In genomic region chr13:25232937-25233515, GRCh38 we compare ENCODE assay signal across 9 cellular contexts. TPM values are rescaled to one million over a fixed set of nuclear protein-coding genes. Genes with fewer than 3 reads are reported as not detected.
DNase-seq lines count a peak whose midpoint lies in the region; ATAC-seq, FAIRE-seq and TF ChIP-seq lines count a peak whose summit lies in the region.
"Had no signal": no experiment of that assay in that cellular context is flagged by ENCODE, and none has a peak within 500 bp of the region (broad histone marks: within the 10 kb centered on the region; RNA-seq: fewer than 3 reads in every experiment).

No MANE protein-coding gene starts in this region.

- no peak overlapping the region for H3K4me2 ChIP-seq in fibroblast of lung (ENCODE audit: extremely low read depth, insufficient read depth, low read length)

- H3K9me3 ChIP-seq in fibroblast of lung (ENCODE audit: control insufficient read depth, insufficient read depth, low read depth, low read length), result no peaks in the 10 kb centered on the region

- no peaks in the 10 kb centered on the region for H4K20me1 ChIP-seq in fibroblast of lung (ENCODE audit: control insufficient read depth, extremely low read depth, insufficient read depth, low read length)

- no peak overlapping the region for H2AFZ ChIP-seq in fibroblast of lung (ENCODE audit: low read length)

- H3K27ac ChIP-seq in fibroblast of lung (ENCODE audit: insufficient read depth, low read length), result no peak overlapping the region
- H3K27ac ChIP-seq: skin epidermis had no signal

- no peak for ATAC-seq in GM19467 (IDR thresholded peaks at IDR 0.05; ENCODE audit: unreplicated experiment)

- no peak overlapping the region for H3K9ac ChIP-seq in fibroblast of lung (ENCODE audit: insufficient read depth, low read length)

- FAIRE-seq in G401.6 (lab: Jason Lieb, UNC), result peak; percentile 72

- H3K36me3 ChIP-seq in fibroblast of lung (ENCODE audit: control insufficient read depth, insufficient read depth, low read length), result no peaks in the 10 kb centered on the region

- no peaks in the 10 kb centered on the region for H3K27me3 ChIP-seq in fibroblast of lung (ENCODE audit: control insufficient read depth, insufficient read depth, low read length)

- TF ChIP-seq CTCF in fibroblast of lung (conservative IDR thresholded peaks at IDR 0.05 in 1 of 2, IDR thresholded peaks at IDR 0.05 in 1 of 2; ENCODE audit: low read depth in 1 of 2, low read length in 2 of 2), result peak; percentile 31 to 51

- DNase-seq in HT-29 (ENCODE audit: low spot score) (peak; percentile 80), RPMI7951 (ENCODE audit: low read depth) (peak; percentile 49), fibroblast of lung (ENCODE audit: low read depth in 2 of 2) (peak; percentile 6 to 43), renal cortical epithelial cell (ENCODE audit: low read depth) (peak; percentile 63), OCI-M2 (lab: John Stamatoyannopoulos, UW; ENCODE audit: unreplicated experiment) (no peak)
- DNase-seq in effector CD4-positive, alpha-beta T cell, result no peak

- H3K79me2 ChIP-seq in fibroblast of lung (ENCODE audit: control insufficient read depth, insufficient read depth, low read length), result no peaks in the 10 kb centered on the region

- H3K4me1 ChIP-seq in fibroblast of lung (ENCODE audit: control insufficient read depth, extremely low read depth, insufficient read depth, low read length), result no peaks in the 10 kb centered on the region

- no peak overlapping the region for H3K4me3 ChIP-seq in fibroblast of lung (replicated peaks in 1 of 4; ENCODE audit: control extremely low read depth in 1 of 4, insufficient read depth in 1 of 4, low read depth in 3 of 4, low read length in 4 of 4)
- H3K4me3 ChIP-seq: skin epidermis had no signal

RNA-seq across cellular contexts. Expression of gene MTMR6, which starts 54.3 kb away (rescaled TPM):
- total RNA-seq in HT-29 (2014; rRNA removed; shearing (Covaris generic)), result 8.0 and 9.2 TPM in 2 replicates
- total RNA-seq in RPMI7951 (2014; rRNA removed; shearing (Covaris generic)), result 40.8 and 46.0 TPM in 2 replicates
- total RNA-seq in fibroblast of lung, result 18.0 and 22.5 TPM in 2 replicates
- polyA plus RNA-seq in fibroblast of lung, result 20.7 and 23.0 TPM in 2 replicates
- 12.8 and 15.2 TPM in 2 replicates for polyA plus RNA-seq in fibroblast of lung (2012)
- 3.1 and 3.8 TPM in 2 replicates for polyA minus RNA-seq in fibroblast of lung (ENCODE audit: low replicate concordance)
- 25.3 and 43.9 TPM in 2 replicates for total RNA-seq in renal cortical epithelial cell

Comparison
In these comparisons a context has a peak if more than half of its experiments do, and no peak if none do; other contexts are left out.
1. DNase-seq: peak in HT-29 (single experiment), RPMI7951 (single experiment), fibroblast of lung (2 of 2) and renal cortical epithelial cell (single experiment); none in OCI-M2 (single experiment) and effector CD4-positive, alpha-beta T cell (single experiment).